31 cellular contexts compared by ENCODE assay signal in genomic region chr1:98088361-98088760, GRCh38.
"Had no signal": no experiment of that assay in that cellular context is flagged by ENCODE, and none has a peak within 500 bp of the region (broad histone marks: within the 10 kb centered on the region; RNA-seq: fewer than 3 reads in every experiment).

No MANE protein-coding gene starts in this region.

- H3K27ac ChIP-seq: breast epithelium, KMS-11, VCaP had no signal

- H3K4me1 ChIP-seq: breast epithelium had no signal

- H3K27me3 ChIP-seq: breast epithelium, MG63 had no signal

- H3K9ac ChIP-seq: KMS-11 had no signal

- H3K36me3 ChIP-seq: breast epithelium had no signal

- H3K4me3 ChIP-seq: breast epithelium, MG63 had no signal

- H3K9me3 ChIP-seq: breast epithelium had no signal

- ATAC-seq: activated T-helper 17 cell treated with anti-CD3 and anti-CD28 coated beads, Interleukin-2, amount 50 U/mL, for 72 hours; T-cell had no signal

- H3K4me2 ChIP-seq: KMS-11 had no signal

- DNase-seq: activated CD4-positive, alpha-beta memory T cell treated with anti-CD3 and anti-CD28 coated beads for 36 hours; activated CD4-positive, alpha-beta T cell treated with anti-CD3 and anti-CD28 coated beads, Interleukin-2, amount 10 ng/mL, durations not matched to agents 7 days and 5 days; activated CD4-positive, CD25-positive, alpha-beta regulatory T cell; activated CD8-positive, alpha-beta memory T cell treated with anti-CD3 and anti-CD28 coated beads for 24 hours; activated gamma-delta T cell; activated naive CD4-positive, alpha-beta T cell treated with anti-CD3 and anti-CD28 coated beads for 36 hours; activated T-cell treated with anti-CD3 and anti-CD28 coated beads for 4 hours; activated T-cell treated with anti-CD3 and anti-CD28 coated beads, Interleukin-2, amount 50 U/mL, for 48 hours; anterior cingulate cortex; caudate nucleus; MG63; MV-4-11; NCI-H1092 treated with DMSO at 0.1 percent for 48 hours; NCI-H1417 treated with DMSO at 0.1 percent for 48 hours; NCI-H1694; NCI-H2029; NCI-H2107; NCI-H2171 treated with DMSO at 0.1 percent for 48 hours; NCI-H226; NCI-H510A; NCI-H526 treated with DMSO at 0.1 percent for 48 hours; NK-92 treated with Interleukin-12 subunit alpha and Interleukin-12 subunit beta, amount 100 ng/mL, for 24 hours; OCI-M1; SIG-M5; T-cell; T-helper 2 cell; T1000 had no signal
